ENCODE assay signal across 9 cellular contexts in genomic region chr19:45528149-45528743, GRCh38. TPM values are rescaled to one million over a fixed set of nuclear protein-coding genes. Genes with fewer than 3 reads are reported as not detected.
DNase-seq lines count a peak whose midpoint lies in the region; ATAC-seq and TF ChIP-seq lines count a peak whose summit lies in the region.
"Had no signal": no experiment of that assay in that cellular context is flagged by ENCODE, and none has a peak within 500 bp of the region (broad histone marks: within the 10 kb centered on the region; RNA-seq: fewer than 3 reads in every experiment).

No MANE protein-coding gene starts in this region.

- WGBS in GM23248 (ENCODE audit: low coverage in 1 of 2, low lambda C conversion rate in 2 of 2, missing lambda C conversion rate in 2 of 2), 2 experiments = 29 to 30% methylated on average over 17 of the region's 17 CpGs
- 12% methylated on average over 17 of the region's 17 CpGs for WGBS in prostate gland

- H3K4me3 ChIP-seq in GM23248 = no peak overlapping the region
- no peak overlapping the region for H3K4me3 ChIP-seq in fibroblast of pulmonary artery (replicated peaks; ENCODE audit: low read depth, low read length)
- H3K4me3 ChIP-seq in prostate gland = peak overlapping the region; percentile 38 to 49

- H3K4me1 ChIP-seq in GM23248 (ENCODE audit: insufficient read depth) (peaks cover 8% of the 10 kb centered on the region; the same call in 1 of the 2 replicates), prostate gland (replicated peaks) (peaks cover 4% of the 10 kb centered on the region)

- TF ChIP-seq POLR2A in prostate gland (IDR thresholded peaks at IDR 0.05) = no peak

- DNase-seq in GM23248 (peak; percentile 42), RPMI7951 (ENCODE audit: low read depth) (peak; percentile 32), fibroblast of pulmonary artery (ENCODE audit: low read depth) (peak; percentile 29), prostate gland (ENCODE audit: low spot score) (peak; percentile 44), foreskin melanocyte (no peak), kidney glomerular epithelial cell (lab: John Stamatoyannopoulos, UW) (no peak), NCI-H524 (lab: John Stamatoyannopoulos, UW) (no peak)
- no peak for DNase-seq in effector memory CD8-positive, alpha-beta T cell
- DNase-seq: NCI-H1694 had no signal

- H3F3A ChIP-seq in GM23248 (ENCODE audit: insufficient read depth) = peaks cover 21% of the 10 kb centered on the region

- intact Hi-C loops in prostate gland (cut with DNase I) = loop anchor here (5.0 kb wide), 1 partner anchor 34 kb away; no protein-coding TSS in a partner anchor

- H3K27ac Mint-ChIP-seq in effector memory CD8-positive, alpha-beta T cell = peak overlapping the region in 1 of 2 donors; percentile 83

- H3K36me3 Mint-ChIP-seq in effector memory CD8-positive, alpha-beta T cell (ENCODE audit: insufficient read depth) = peaks cover 68% of the 10 kb centered on the region

- H3K9me2 ChIP-seq in GM23248 (ENCODE audit: insufficient read depth) = no peaks in the 10 kb centered on the region

- no peaks in the 10 kb centered on the region; the same call in 1 of the 2 replicates for H4K20me1 ChIP-seq in GM23248 (ENCODE audit: insufficient read depth)

- H3K4me3 Mint-ChIP-seq in effector memory CD8-positive, alpha-beta T cell = no peak overlapping the region

- peaks cover 11% of the 10 kb centered on the region; the same call in 1 of the 2 replicates for H3K79me2 ChIP-seq in GM23248 (ENCODE audit: insufficient read depth)

- H2AFZ ChIP-seq in GM23248 = no peak overlapping the region

- peaks cover 0 to 5% of the 10 kb centered on the region in 2 donors for H3K9me3 Mint-ChIP-seq in effector memory CD8-positive, alpha-beta T cell

- H3K27ac ChIP-seq in GM23248 = no peak overlapping the region
- peak overlapping the region; percentile 64 to 71 for H3K27ac ChIP-seq in prostate gland

- H3K27me3 ChIP-seq in GM23248 (replicated peaks; ENCODE audit: insufficient read depth) = no peaks in the 10 kb centered on the region
- no peaks in the 10 kb centered on the region for H3K27me3 ChIP-seq in prostate gland (replicated peaks; ENCODE audit: insufficient read depth)

- in situ Hi-C loops in GM23248 (cut with MboI) = no loop called here

- no peaks in the 10 kb centered on the region for H3K27me3 Mint-ChIP-seq in effector memory CD8-positive, alpha-beta T cell

- ATAC-seq in effector memory CD8-positive, alpha-beta T cell (replicated peaks) = no peak

- no peaks in the 10 kb centered on the region for H3K9me3 ChIP-seq in GM23248 (ENCODE audit: low read depth)
- H3K9me3 ChIP-seq in prostate gland = no peaks in the 10 kb centered on the region

- no peak for TF ChIP-seq CTCF in fibroblast of pulmonary artery (IDR thresholded peaks at IDR 0.05; ENCODE audit: low read length, missing control alignments)
- TF ChIP-seq CTCF in prostate gland (IDR thresholded peaks at IDR 0.05) = no peak

- H3K4me1 Mint-ChIP-seq in effector memory CD8-positive, alpha-beta T cell (ENCODE audit: low read depth in 2 of 2) = peaks cover 14% of the 10 kb centered on the region in 2 donors

- H3K4me2 ChIP-seq in GM23248 (ENCODE audit: unreplicated experiment) = no peak overlapping the region

- H3K36me3 ChIP-seq in GM23248 (ENCODE audit: low read depth) (peaks cover 43% of the 10 kb centered on the region), prostate gland (no peaks in the 10 kb centered on the region)

- H3K9ac ChIP-seq in GM23248 = no peak overlapping the region

RNA-seq across cellular contexts. Expression of gene VASP, which starts 21.0 kb away (rescaled TPM):
- 108 and 135 TPM in 2 replicates for total RNA-seq in GM23248 (2014; rRNA removed; shearing (Covaris generic))
- polyA plus RNA-seq in GM23248 (2016; fragmentation: Nextera tagmentation; extraction: Ambion mirVana) = 31.9 and 32.6 TPM in 2 replicates
- total RNA-seq in RPMI7951 (2014; rRNA removed; shearing (Covaris generic)) = 53.8 and 79.1 TPM in 2 replicates
- 100 to 1,000 TPM in 1 of 2 donors, 10 to 100 TPM in 1; 82.7 to 119 TPM for total RNA-seq in prostate gland

RNA-seq across cellular contexts. Expression of gene PPM1N, which starts 30.0 kb away (rescaled TPM):
- total RNA-seq in GM23248 (2014; rRNA removed; shearing (Covaris generic)) = 0.32 TPM in 1 of 2 replicates, not detected in the other
- 0.33 and 0.63 TPM in 2 replicates for polyA plus RNA-seq in GM23248 (2016; fragmentation: Nextera tagmentation; extraction: Ambion mirVana)
- 1.8 and 2.3 TPM in 2 replicates for total RNA-seq in RPMI7951 (2014; rRNA removed; shearing (Covaris generic))
- total RNA-seq in prostate gland = 1 to 10 TPM in 1 of 2 donors, under 1 TPM in 1; 0.36 to 1.8 TPM

RNA-seq across cellular contexts. Expression of gene RTN2, which starts 31.4 kb away (rescaled TPM):
- 14.8 and 19.6 TPM in 2 replicates for total RNA-seq in GM23248 (2014; rRNA removed; shearing (Covaris generic))
- polyA plus RNA-seq in GM23248 (2016; fragmentation: Nextera tagmentation; extraction: Ambion mirVana) = 7.8 and 8.2 TPM in 2 replicates
- total RNA-seq in RPMI7951 (2014; rRNA removed; shearing (Covaris generic)) = 12.9 TPM in 2 replicates
- total RNA-seq in prostate gland = 10 to 100 TPM in 1 of 2 donors, 1 to 10 TPM in 1; 7.2 to 19.7 TPM

RNA-seq across cellular contexts. Expression of gene OPA3, which starts 56.4 kb away (rescaled TPM):
- total RNA-seq in GM23248 (2014; rRNA removed; shearing (Covaris generic)) = 5.3 and 10.6 TPM in 2 replicates
- polyA plus RNA-seq in GM23248 (2016; fragmentation: Nextera tagmentation; extraction: Ambion mirVana) = 11.8 and 11.9 TPM in 2 replicates
- total RNA-seq in RPMI7951 (2014; rRNA removed; shearing (Covaris generic)) = 5.2 and 8.4 TPM in 2 replicates
- 10 to 100 TPM in 1 of 2 donors, 1 to 10 TPM in 1; 7.2 to 14.5 TPM for total RNA-seq in prostate gland

Comparison
In these comparisons a context has a peak if more than half of its experiments do, and no peak if none do; other contexts are left out.
1. DNase-seq: peak in GM23248 (single experiment), RPMI7951 (single experiment), fibroblast of pulmonary artery (single experiment) and prostate gland (single experiment); none in effector memory CD8-positive, alpha-beta T cell (0 of 3), foreskin melanocyte (single experiment), kidney glomerular epithelial cell (single experiment) and NCI-H524 (0 of 2).
2. H3K4me3 ChIP-seq: peak in prostate gland (2 of 2); none in GM23248 (single experiment) and fibroblast of pulmonary artery (single experiment).